ENCODE assay signal across 19 cellular contexts in genomic region chr12:14689996-14690395, GRCh38. TPM values are rescaled to one million over a fixed set of nuclear protein-coding genes. Genes with fewer than 3 reads are reported as not detected.
DNase-seq lines count a peak whose midpoint lies in the region; ATAC-seq and TF ChIP-seq lines count a peak whose summit lies in the region.
"Had no signal": no experiment of that assay in that cellular context is flagged by ENCODE, and none has a peak within 500 bp of the region (broad histone marks: within the 10 kb centered on the region; RNA-seq: fewer than 3 reads in every experiment).

No MANE protein-coding gene starts in this region.

- H3K27me3 Mint-ChIP-seq in activated naive CD8-positive, alpha-beta T cell treated with anti-CD3 and anti-CD28 coated beads for 36 hours, result no peaks in the 10 kb centered on the region
- H3K27me3 Mint-ChIP-seq: CD4-positive, alpha-beta T cell had no signal

- no peaks in the 10 kb centered on the region for H3K36me3 Mint-ChIP-seq in activated naive CD8-positive, alpha-beta T cell treated with anti-CD3 and anti-CD28 coated beads for 36 hours

- H3K4me3 Mint-ChIP-seq in activated naive CD8-positive, alpha-beta T cell treated with anti-CD3 and anti-CD28 coated beads for 36 hours, result no peak overlapping the region
- H3K4me3 Mint-ChIP-seq: CD4-positive, alpha-beta T cell; H9 had no signal

- no peaks in the 10 kb centered on the region for H3K9me3 Mint-ChIP-seq in activated naive CD8-positive, alpha-beta T cell treated with anti-CD3 and anti-CD28 coated beads for 36 hours
- H3K9me3 Mint-ChIP-seq: CD4-positive, alpha-beta T cell; H9 had no signal

- H3K4me1 Mint-ChIP-seq in activated naive CD8-positive, alpha-beta T cell treated with anti-CD3 and anti-CD28 coated beads for 36 hours, result no peaks in the 10 kb centered on the region

- no peaks in the 10 kb centered on the region for H3K27me3 ChIP-seq in GM06990 (replicated peaks; ENCODE audit: control insufficient read depth, insufficient read depth, low read length)

- no peak overlapping the region for H3K4me3 ChIP-seq in GM06990 (replicated peaks; ENCODE audit: low read depth, low read length)
- no peak overlapping the region for H3K4me3 ChIP-seq in fibroblast of villous mesenchyme (ENCODE audit: low read depth, low read length)
- H3K4me3 ChIP-seq: A549, K562 had no signal

- DNase-seq in GM06990 (ENCODE audit: extremely low read depth, insufficient read length), result peak; percentile 13
- DNase-seq in fibroblast of villous mesenchyme (ENCODE audit: low read depth), result peak; percentile 55
- no peak for DNase-seq in HuH-7.5 (ENCODE audit: low spot score)
- DNase-seq in NCI-H82 (lab: John Stamatoyannopoulos, UW), result no peak
- no peak for DNase-seq in activated naive CD8-positive, alpha-beta T cell treated with anti-CD3 and anti-CD28 coated beads for 36 hours
- no peak for DNase-seq in DMS53 treated with DMSO at 0.1 percent for 48 hours (lab: John Stamatoyannopoulos, UW; ENCODE audit: unreplicated experiment)
- DNase-seq: AML-193; Caco-2; CD4-positive, alpha-beta T cell; DMS79; GDM1; H9; IMR-90 had no signal

- peak; percentile 44 for ATAC-seq in GM21390 (IDR thresholded peaks at IDR 0.05; ENCODE audit: unreplicated experiment)
- ATAC-seq in HG02885 (IDR thresholded peaks at IDR 0.05; ENCODE audit: poor library complexity, unreplicated experiment), result peak; percentile 52
- ATAC-seq: A549, K562 had no signal

- no peak for TF ChIP-seq CTCF in GM06990 (IDR thresholded peaks at IDR 0.05; ENCODE audit: insufficient read depth, low read length, poor library complexity, severe bottlenecking)
- no peak for TF ChIP-seq CTCF in fibroblast of villous mesenchyme (IDR thresholded peaks at IDR 0.05; ENCODE audit: insufficient read depth, low read depth, low read length)

- no peaks in the 10 kb centered on the region for H3K36me3 ChIP-seq in GM06990 (ENCODE audit: control insufficient read depth, insufficient read depth, low read length)

- H3K27ac Mint-ChIP-seq in activated naive CD8-positive, alpha-beta T cell treated with anti-CD3 and anti-CD28 coated beads for 36 hours, result no peak overlapping the region
- H3K27ac Mint-ChIP-seq: CD4-positive, alpha-beta T cell; H9 had no signal

RNA-seq across cellular contexts. Expression of gene GUCY2C, which starts 6.4 kb away (rescaled TPM):
- total RNA-seq in fibroblast of villous mesenchyme, result not detected in 2 replicates
- not detected for total RNA-seq in activated naive CD8-positive, alpha-beta T cell treated with anti-CD3 and anti-CD28 coated beads for 36 hours
- total RNA-seq: CD4-positive, alpha-beta T cell; Daoy; HT1080; IMR-90 had no signal

Comparison
In these comparisons a context has a peak if more than half of its experiments do, and no peak if none do; other contexts are left out.
1. DNase-seq: peak in GM06990 (single experiment) and fibroblast of villous mesenchyme (single experiment); none in HuH-7.5 (single experiment), NCI-H82 (single experiment), activated naive CD8-positive, alpha-beta T cell treated with anti-CD3 and anti-CD28 coated beads for 36 hours (single experiment) and DMS53 treated with DMSO at 0.1 percent for 48 hours (single experiment).